In the genomic region with DNA sequence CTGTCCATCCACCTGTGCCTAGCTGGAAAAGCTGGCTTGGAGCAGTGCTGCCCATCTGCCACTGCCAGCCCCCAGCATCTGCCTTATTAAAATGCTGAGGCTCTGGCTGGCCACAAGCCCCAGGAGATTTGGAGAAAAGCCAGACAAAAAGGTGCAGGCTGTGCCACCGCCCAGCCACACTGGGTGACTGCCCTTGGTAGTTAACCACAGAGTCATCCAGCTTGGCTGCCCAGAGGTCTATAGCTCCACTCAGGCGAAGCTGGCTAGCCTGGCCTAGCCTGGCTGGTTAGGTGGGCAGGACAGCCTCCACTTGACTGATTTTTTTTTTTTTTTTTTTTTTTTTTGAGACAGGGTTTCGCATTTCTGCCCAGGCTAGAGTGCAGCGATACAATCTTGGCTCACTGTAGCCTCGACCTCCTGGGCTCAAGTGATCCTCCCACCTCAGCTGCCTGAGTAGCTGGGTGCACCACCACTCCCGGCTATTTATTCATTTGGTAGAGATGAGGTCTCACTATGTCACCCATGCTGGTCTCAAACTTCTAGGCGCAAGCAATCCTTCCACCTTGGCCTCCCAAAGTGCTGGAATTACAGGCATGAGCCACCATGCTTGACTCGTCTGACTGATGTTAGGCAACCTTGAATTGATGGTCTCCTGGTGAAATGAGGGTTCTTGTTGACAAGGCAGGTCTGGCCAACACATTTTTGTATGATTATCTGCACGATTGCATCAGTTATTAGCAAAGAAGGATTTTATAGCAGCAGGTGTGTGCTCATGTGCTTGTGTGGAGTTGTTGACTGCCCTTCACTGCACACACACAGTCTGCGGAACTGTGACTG, we compare ENCODE assay signal across 9 cellular contexts.
A peak's percentile ranks its signal among the peaks of the same experiment; 100 is the strongest.
DNase-seq lines count a peak whose midpoint lies in the region; ATAC-seq and TF ChIP-seq lines count a peak whose summit lies in the region.
"Had no signal": no experiment of that assay in that cellular context is flagged by ENCODE, and none has a peak within 500 bp of the region (broad histone marks: within the 10 kb centered on the region; RNA-seq: fewer than 3 reads in every experiment).

No MANE protein-coding gene starts in this region.

- TF ChIP-seq CTCF in A673 (conservative IDR thresholded peaks at IDR 0.05; ENCODE audit: low read depth, low read length), result no peak
- TF ChIP-seq CTCF in prostate gland (IDR thresholded peaks at IDR 0.05), result no peak

- CTCF ChIA-PET in A673 (lab: Charles Lee), result no interaction called here

- H3K27me3 ChIP-seq in A673 (replicated peaks; ENCODE audit: insufficient read depth, low read depth, low read length, poor library complexity) (no peaks in the 10 kb centered on the region), prostate gland (replicated peaks; ENCODE audit: insufficient read depth) (no peaks in the 10 kb centered on the region)

- peak overlapping the region; percentile 93 for H3K27ac Mint-ChIP-seq in activated naive CD8-positive, alpha-beta T cell treated with anti-CD3 and anti-CD28 coated beads, Interleukin-2, amount 50 U/mL, for 24 hours
- peak overlapping the region; percentile 94 to 96 for H3K27ac Mint-ChIP-seq in natural killer cell treated with Interleukin-12 subunit alpha and Interleukin-12 subunit beta and Interleukin-15 and Interleukin-18, amount 100 ng/mL, for 72 hours
- H3K27ac Mint-ChIP-seq: neural progenitor cell had no signal

- no peaks in the 10 kb centered on the region for H3K9me3 Mint-ChIP-seq in activated naive CD8-positive, alpha-beta T cell treated with anti-CD3 and anti-CD28 coated beads, Interleukin-2, amount 50 U/mL, for 24 hours
- no peaks in the 10 kb centered on the region for H3K9me3 Mint-ChIP-seq in natural killer cell treated with Interleukin-12 subunit alpha and Interleukin-12 subunit beta and Interleukin-15 and Interleukin-18, amount 100 ng/mL, for 72 hours
- H3K9me3 Mint-ChIP-seq: neural progenitor cell had no signal

- WGBS in prostate gland, result 78% methylated on average over 10 of the region's 10 CpGs

- H3K27me3 Mint-ChIP-seq in activated naive CD8-positive, alpha-beta T cell treated with anti-CD3 and anti-CD28 coated beads, Interleukin-2, amount 50 U/mL, for 24 hours, result no peaks in the 10 kb centered on the region
- H3K27me3 Mint-ChIP-seq in natural killer cell treated with Interleukin-12 subunit alpha and Interleukin-12 subunit beta and Interleukin-15 and Interleukin-18, amount 100 ng/mL, for 72 hours, result no peaks in the 10 kb centered on the region

- H3K27ac ChIP-seq in A673 (ENCODE audit: low read depth, low read length, poor library complexity, severe bottlenecking) (no peak overlapping the region), prostate gland (no peak overlapping the region)
- H3K27ac ChIP-seq: neural progenitor cell had no signal

- H3K9me3 ChIP-seq in A673 (ENCODE audit: low read depth, low read length, poor library complexity, severe bottlenecking) (no peaks in the 10 kb centered on the region), prostate gland (no peaks in the 10 kb centered on the region)

- no peak for ATAC-seq in activated naive CD8-positive, alpha-beta T cell treated with anti-CD3 and anti-CD28 coated beads, Interleukin-2, amount 50 U/mL, for 24 hours
- no peak for ATAC-seq in natural killer cell treated with Interleukin-12 subunit alpha and Interleukin-12 subunit beta and Interleukin-15 and Interleukin-18, amount 100 ng/mL, for 72 hours
- ATAC-seq in GM18520 (IDR thresholded peaks at IDR 0.05; ENCODE audit: unreplicated experiment), result no peak

- POLR2A ChIA-PET in A673 (lab: Charles Lee; ENCODE audit: low non-redundant PET), result no interaction called here

- H3K4me1 ChIP-seq in A673 (ENCODE audit: insufficient read depth, low read length, poor library complexity, severe bottlenecking) (no peaks in the 10 kb centered on the region), prostate gland (replicated peaks) (no peaks in the 10 kb centered on the region)

- no TSS peak for BruUV-seq in A673 (replicated peaks; lab: Mats Ljungman, UMichigan)

- H3K36me3 Mint-ChIP-seq in activated naive CD8-positive, alpha-beta T cell treated with anti-CD3 and anti-CD28 coated beads, Interleukin-2, amount 50 U/mL, for 24 hours (ENCODE audit: low read depth), result no peaks in the 10 kb centered on the region
- no peaks in the 10 kb centered on the region for H3K36me3 Mint-ChIP-seq in natural killer cell treated with Interleukin-12 subunit alpha and Interleukin-12 subunit beta and Interleukin-15 and Interleukin-18, amount 100 ng/mL, for 72 hours
- H3K36me3 Mint-ChIP-seq: neural progenitor cell had no signal

- H3K4me1 Mint-ChIP-seq in activated naive CD8-positive, alpha-beta T cell treated with anti-CD3 and anti-CD28 coated beads, Interleukin-2, amount 50 U/mL, for 24 hours, result peaks cover 97% of the 10 kb centered on the region
- H3K4me1 Mint-ChIP-seq in natural killer cell treated with Interleukin-12 subunit alpha and Interleukin-12 subunit beta and Interleukin-15 and Interleukin-18, amount 100 ng/mL, for 72 hours (ENCODE audit: low read depth in 2 of 2), result peaks cover 64 to 66% of the 10 kb centered on the region in 2 donors

- intact Hi-C loops in A673 (cut with micrococcal nuclease; ENCODE audit: unreplicated experiment) (no loop called here), prostate gland (cut with DNase I) (no loop called here)

- H3K4me3 ChIP-seq in A673 (ENCODE audit: low read depth, low read length, poor library complexity, severe bottlenecking) (no peak overlapping the region), prostate gland (no peak overlapping the region)
- H3K4me3 ChIP-seq: neural progenitor cell had no signal

- DNase-seq in DMS79 treated with DMSO at 0.1 percent for 48 hours (lab: John Stamatoyannopoulos, UW), result peak; percentile 89
- DNase-seq in NCI-H2029 treated with DMSO at 0.1 percent for 48 hours (lab: John Stamatoyannopoulos, UW), result peak; percentile 68
- DNase-seq in activated naive CD8-positive, alpha-beta T cell treated with anti-CD3 and anti-CD28 coated beads, Interleukin-2, amount 50 U/mL, for 24 hours, result no peak
- DNase-seq in natural killer cell treated with Interleukin-12 subunit alpha and Interleukin-12 subunit beta and Interleukin-15 and Interleukin-18, amount 100 ng/mL, for 72 hours (ENCODE audit: low spot score), result peak; percentile 57
- DNase-seq in A673 (ENCODE audit: low spot score), result no peak
- DNase-seq in prostate gland (ENCODE audit: low spot score), result no peak
- DNase-seq in ureter (ENCODE audit: low spot score), result no peak

- no peak overlapping the region for H3K4me3 Mint-ChIP-seq in activated naive CD8-positive, alpha-beta T cell treated with anti-CD3 and anti-CD28 coated beads, Interleukin-2, amount 50 U/mL, for 24 hours
- H3K4me3 Mint-ChIP-seq in natural killer cell treated with Interleukin-12 subunit alpha and Interleukin-12 subunit beta and Interleukin-15 and Interleukin-18, amount 100 ng/mL, for 72 hours, result peak overlapping the region; percentile 75
- H3K4me3 Mint-ChIP-seq: neural progenitor cell had no signal

- TF ChIP-seq POLR2A in prostate gland (IDR thresholded peaks at IDR 0.05), result no peak

- H3K36me3 ChIP-seq in A673 (ENCODE audit: insufficient read depth, low read length, poor library complexity, severe bottlenecking) (no peaks in the 10 kb centered on the region), prostate gland (no peaks in the 10 kb centered on the region)
- H3K36me3 ChIP-seq: neural progenitor cell had no signal

Comparison
In these comparisons a context has a peak if more than half of its experiments do, and no peak if none do; other contexts are left out.
1. DNase-seq: peak in DMS79 treated with DMSO at 0.1 percent for 48 hours (single experiment), NCI-H2029 treated with DMSO at 0.1 percent for 48 hours (single experiment) and natural killer cell treated with Interleukin-12 subunit alpha and Interleukin-12 subunit beta and Interleukin-15 and Interleukin-18, amount 100 ng/mL, for 72 hours (single experiment); none in activated naive CD8-positive, alpha-beta T cell treated with anti-CD3 and anti-CD28 coated beads, Interleukin-2, amount 50 U/mL, for 24 hours (single experiment), A673 (single experiment), prostate gland (single experiment) and ureter (single experiment).